Comparison of ENCODE assay signal across 9 cellular contexts in genomic region chr14:20489093-20489994, GRCh38. TPM values are rescaled to one million over a fixed set of nuclear protein-coding genes. Genes with fewer than 3 reads are reported as not detected.
DNase-seq lines count a peak whose midpoint lies in the region; ATAC-seq and TF ChIP-seq lines count a peak whose summit lies in the region.
"Had no signal": no experiment of that assay in that cellular context is flagged by ENCODE, and none has a peak within 500 bp of the region (broad histone marks: within the 10 kb centered on the region; RNA-seq: fewer than 3 reads in every experiment).

No MANE protein-coding gene starts in this region.

- ATAC-seq in GM21528 (IDR thresholded peaks at IDR 0.05; ENCODE audit: low FRiP score, unreplicated experiment) (peak; percentile 57), PC-3 (peak; percentile 93), left ventricle myocardium superior (peak; percentile 71)

- H4K20me1 ChIP-seq in PC-3 (ENCODE audit: low read length): no peaks in the 10 kb centered on the region

- peak overlapping the region; percentile 51 for H3K4me2 ChIP-seq in PC-3 (ENCODE audit: low read length)

- BruUV-seq in PC-3 (replicated peaks; lab: Mats Ljungman, UMichigan) (no TSS peak), A673 (replicated peaks; lab: Mats Ljungman, UMichigan) (no TSS peak)

- H2AFZ ChIP-seq in PC-3 (ENCODE audit: low read length): peak overlapping the region; percentile 42; the same call in 1 of the 2 replicates

- H3K4me3 ChIP-seq in PC-3 (ENCODE audit: low read length) (0 out of 2 replicates have a peak overlapping the region, but pooled peaks have one; percentile 21), A673 (ENCODE audit: low read depth, low read length, poor library complexity, severe bottlenecking) (no peak overlapping the region)

- intact Hi-C loops in PC-3 (cut with micrococcal nuclease) (no loop called here), left ventricle myocardium superior (cut with micrococcal nuclease) (no loop called here), A673 (cut with micrococcal nuclease; ENCODE audit: unreplicated experiment) (no loop called here)

- in situ Hi-C loops in Caki2 (cut with HindIII; ENCODE audit: low pct_unique_long_range_greater_than_20kb, low sequenced_read_pairs) (no loop called here), G401 (cut with HindIII; ENCODE audit: low sequenced_read_pairs) (no loop called here)

- H3K27ac ChIP-seq in PC-3 (ENCODE audit: low read length): peak overlapping the region; percentile 21; the same call in 1 of the 2 replicates
- no peak overlapping the region for H3K27ac ChIP-seq in A673 (ENCODE audit: low read depth, low read length, poor library complexity, severe bottlenecking)

- H3K36me3 ChIP-seq in PC-3 (ENCODE audit: low read depth, low read length): no peaks in the 10 kb centered on the region
- H3K36me3 ChIP-seq in A673 (ENCODE audit: insufficient read depth, low read length, poor library complexity, severe bottlenecking): no peaks in the 10 kb centered on the region

- DNase-seq in Caki2 (ENCODE audit: low read depth) (peak; percentile 12), PC-3 (peak; percentile 72), left ventricle myocardium superior (no peak), SHP77 (lab: John Stamatoyannopoulos, UW) (no peak), cerebellum (ENCODE audit: low spot score) (no peak), A673 (ENCODE audit: low spot score) (no peak), G401 (ENCODE audit: low spot score) (no peak)

- H3F3A ChIP-seq in PC-3 (ENCODE audit: low read length, unreplicated experiment): no peaks in the 10 kb centered on the region

- H3K27me3 ChIP-seq in PC-3 (ENCODE audit: low read length): no peaks in the 10 kb centered on the region
- no peaks in the 10 kb centered on the region for H3K27me3 ChIP-seq in A673 (replicated peaks; ENCODE audit: insufficient read depth, low read depth, low read length, poor library complexity)

- H3K9me3 ChIP-seq in PC-3 (ENCODE audit: low read length) (no peaks in the 10 kb centered on the region), A673 (ENCODE audit: low read depth, low read length, poor library complexity, severe bottlenecking) (no peaks in the 10 kb centered on the region)

- H3K4me1 ChIP-seq in PC-3 (ENCODE audit: insufficient read depth, low read length): peaks cover 31% of the 10 kb centered on the region
- H3K4me1 ChIP-seq in A673 (ENCODE audit: insufficient read depth, low read length, poor library complexity, severe bottlenecking): no peaks in the 10 kb centered on the region

- CTCF ChIA-PET in PC-3 (lab: Charles Lee) (no interaction called here), A673 (lab: Charles Lee) (no interaction called here)

- no peak overlapping the region for H3K9ac ChIP-seq in PC-3 (ENCODE audit: low read length)

- no peaks in the 10 kb centered on the region for H3K9me2 ChIP-seq in PC-3 (replicated peaks; ENCODE audit: low read length)

- no peaks in the 10 kb centered on the region for H3K79me2 ChIP-seq in PC-3 (ENCODE audit: low read length)

- TF ChIP-seq CTCF in PC-3 (conservative IDR thresholded peaks at IDR 0.05; ENCODE audit: low read depth, low read length) (no peak), A673 (conservative IDR thresholded peaks at IDR 0.05; ENCODE audit: low read depth, low read length) (no peak)

- POLR2A ChIA-PET in PC-3 (lab: Charles Lee; ENCODE audit: unreplicated experiment): no interaction called here
- POLR2A ChIA-PET in A673 (lab: Charles Lee; ENCODE audit: low non-redundant PET): no interaction called here

RNA-seq across cellular contexts. Expression of gene RNASE10, which starts 16.0 kb away (rescaled TPM):
- total RNA-seq in Caki2 (2014; rRNA removed; shearing (Covaris generic); ENCODE audit: low replicate concordance): not detected in 2 replicates
- total RNA-seq in PC-3 (2014; rRNA removed) (not detected in 2 replicates), left ventricle myocardium superior (0.22 TPM), cerebellum (not detected), A673 (2021) (0.26 TPM in 1 of 2 replicates, not detected in the other)
- total RNA-seq in G401 (2014; rRNA removed; shearing (Covaris generic)): not detected in 2 replicates
- total RNA-seq: subcutaneous adipose tissue had no signal

RNA-seq across cellular contexts. Expression of gene PNP, which starts 20.1 kb away (rescaled TPM):
- 35.2 and 79.3 TPM in 2 replicates for total RNA-seq in Caki2 (2014; rRNA removed; shearing (Covaris generic); ENCODE audit: low replicate concordance)
- total RNA-seq in PC-3 (2014; rRNA removed) (108 and 118 TPM in 2 replicates), left ventricle myocardium superior (6.5 TPM), cerebellum (9.8 TPM), A673 (2021) (78.3 and 97.0 TPM in 2 replicates)
- total RNA-seq in G401 (2014; rRNA removed; shearing (Covaris generic)): 131 and 135 TPM in 2 replicates

RNA-seq across cellular contexts. Expression of gene PIP4P1, which starts 28.1 kb away (rescaled TPM):
- total RNA-seq in Caki2 (2014; rRNA removed; shearing (Covaris generic); ENCODE audit: low replicate concordance): 36.1 and 46.9 TPM in 2 replicates
- total RNA-seq in PC-3 (2014; rRNA removed) (32.9 and 35.2 TPM in 2 replicates), left ventricle myocardium superior (17.7 TPM), cerebellum (17.1 TPM), A673 (2021) (32.4 and 34.9 TPM in 2 replicates)
- total RNA-seq in G401 (2014; rRNA removed; shearing (Covaris generic)): 37.8 and 40.4 TPM in 2 replicates

RNA-seq across cellular contexts. Expression of gene APEX1, which starts 34.3 kb away (rescaled TPM):
- total RNA-seq in Caki2 (2014; rRNA removed; shearing (Covaris generic); ENCODE audit: low replicate concordance): 171 and 222 TPM in 2 replicates
- 147 and 189 TPM in 2 replicates for total RNA-seq in PC-3 (2014; rRNA removed)
- 68.2 TPM for total RNA-seq in left ventricle myocardium superior
- 33.4 TPM for total RNA-seq in cerebellum
- 277 and 299 TPM in 2 replicates for total RNA-seq in A673 (2021)
- 234 and 289 TPM in 2 replicates for total RNA-seq in G401 (2014; rRNA removed; shearing (Covaris generic))

RNA-seq across cellular contexts. Expression of gene OSGEP, which starts 34.7 kb away (rescaled TPM):
- 53.3 and 53.9 TPM in 2 replicates for total RNA-seq in Caki2 (2014; rRNA removed; shearing (Covaris generic); ENCODE audit: low replicate concordance)
- total RNA-seq in PC-3 (2014; rRNA removed) (57.7 and 64.1 TPM in 2 replicates), left ventricle myocardium superior (15.3 TPM), cerebellum (48.9 TPM), A673 (2021) (59.2 and 67.8 TPM in 2 replicates)
- total RNA-seq in G401 (2014; rRNA removed; shearing (Covaris generic)): 46.3 and 60.7 TPM in 2 replicates

Comparison
In these comparisons a context has a peak if more than half of its experiments do, and no peak if none do; other contexts are left out.
1. DNase-seq: peak in Caki2 (single experiment) and PC-3 (single experiment); none in left ventricle myocardium superior (single experiment), SHP77 (0 of 2), cerebellum (single experiment), A673 (single experiment) and G401 (single experiment).
2. Peak in every context shown above with its lines, with median percentiles within 50 percentile points of each other: ATAC-seq.